14 cellular contexts compared by ENCODE assay signal in the genomic region with DNA sequence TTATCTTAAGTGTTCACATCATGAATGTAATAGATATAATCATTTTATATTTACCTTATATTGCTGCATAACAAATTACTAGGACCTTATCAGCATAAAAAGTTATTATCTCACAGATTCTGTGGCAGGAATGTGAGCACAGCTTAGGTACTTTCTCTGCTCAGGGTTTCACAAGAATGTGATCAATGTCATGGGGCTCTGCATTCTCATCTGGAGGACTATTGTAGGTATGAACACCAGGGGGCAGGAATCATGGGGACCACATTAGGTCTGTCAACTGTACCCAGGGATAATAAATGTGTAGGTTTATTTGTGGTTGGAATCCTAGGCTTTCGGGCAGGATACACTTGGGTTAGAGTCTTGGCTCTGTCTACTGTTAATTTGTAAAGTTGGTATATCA.
A peak's percentile ranks its signal among the peaks of the same experiment; 100 is the strongest.
DNase-seq lines count a peak whose midpoint lies in the region; ATAC-seq, FAIRE-seq and TF ChIP-seq lines count a peak whose summit lies in the region.
"Had no signal": no experiment of that assay in that cellular context is flagged by ENCODE, and none has a peak within 500 bp of the region (broad histone marks: within the 10 kb centered on the region; RNA-seq: fewer than 3 reads in every experiment).

No MANE protein-coding gene starts in this region.

- TF ChIP-seq EP300 in H1 (IDR thresholded peaks at IDR 0.05; ENCODE audit: borderline replicate concordance in 1 of 2, low read depth in 2 of 2, low read length in 2 of 2) = no peak

- no peaks in the 10 kb centered on the region for H3K79me1 ChIP-seq in H1 (ENCODE audit: low read depth, low read length)

- H3K9me3 ChIP-seq in mammary epithelial cell (replicated peaks; ENCODE audit: insufficient read depth, low read length) (peaks cover 2% of the 10 kb centered on the region), H1 (ENCODE audit: insufficient read depth in 2 of 2, low read depth in 1 of 2, low read length in 1 of 2) (no peaks in the 10 kb centered on the region)
- H3K9me3 ChIP-seq: HAP-1 had no signal

- no peak overlapping the region for H4K91ac ChIP-seq in H1 (replicated peaks; ENCODE audit: insufficient read length, low read length)

- TF ChIP-seq RAD21 in H1 (IDR thresholded peaks at IDR 0.05 in 1 of 2, conservative IDR thresholded peaks at IDR 0.05 in 1 of 2; ENCODE audit: low read depth in 2 of 2, low read length in 2 of 2) = peak; percentile 49 to 54

- H3K36me3 ChIP-seq in mammary epithelial cell (ENCODE audit: insufficient read depth, low read length) (no peaks in the 10 kb centered on the region), H1 (ENCODE audit: control insufficient read depth in 2 of 4, insufficient read depth in 4 of 4, low read length in 3 of 4) (no peaks in the 10 kb centered on the region)
- H3K36me3 ChIP-seq: HAP-1 had no signal

- H3K79me2 ChIP-seq in mammary epithelial cell (ENCODE audit: insufficient read depth, low read length) = no peaks in the 10 kb centered on the region
- H3K79me2 ChIP-seq in H1 (ENCODE audit: control insufficient read depth in 1 of 2, insufficient read depth in 2 of 2, low read length in 2 of 2) = no peaks in the 10 kb centered on the region

- H3K36me3 Mint-ChIP-seq in MCF 10A (ENCODE audit: insufficient read depth, unreplicated experiment) (no peaks in the 10 kb centered on the region), type B pancreatic cell (no peaks in the 10 kb centered on the region)
- H3K36me3 Mint-ChIP-seq: brain had no signal

- BruUV-seq in MCF 10A (replicated peaks; lab: Mats Ljungman, UMichigan) (no TSS peak), mammary epithelial cell (replicated peaks; lab: Mats Ljungman, UMichigan) (no TSS peak)

- H2BK20ac ChIP-seq in H1 (ENCODE audit: low read length) = no peak overlapping the region

- H4K8ac ChIP-seq in H1 (ENCODE audit: extremely low read depth, insufficient read depth, low read length) = no peak overlapping the region

- H2BK5ac ChIP-seq in H1 (ENCODE audit: low read depth, low read length) = no peak overlapping the region

- no peak overlapping the region for H2AFZ ChIP-seq in mammary epithelial cell (ENCODE audit: low read depth, low read length)
- 0 out of 2 replicates have a peak overlapping the region, but pooled peaks have one; percentile 70 for H2AFZ ChIP-seq in H1 (ENCODE audit: low read length)

- POLR2A ChIA-PET in MCF 10A (lab: Yijun Ruan, JAX) (interaction anchor here (0.6 kb wide), 1 partner anchor 8 kb away, joined by 3 read pairs; no protein-coding TSS in a partner anchor), H1 (lab: Charles Lee; ENCODE audit: partially characterized antibody) (no interaction called here)

- H4K5ac ChIP-seq in H1 (ENCODE audit: insufficient read length, low read depth, low read length) = no peak overlapping the region

- H3K23ac ChIP-seq in H1 (ENCODE audit: insufficient read length) = no peak overlapping the region

- DNase-seq in MCF 10A (ENCODE audit: unreplicated experiment) = peak; percentile 3
- DNase-seq in mammary epithelial cell = no peak
- DNase-seq in KBM-7 = peak; percentile 4
- DNase-seq in H1 (ENCODE audit: low read depth in 1 of 2, low spot score in 2 of 2) = peak in 1 of 2 experiments; percentile 1
- DNase-seq in type B pancreatic cell (ENCODE audit: extremely low spot score, unreplicated experiment) = no peak
- DNase-seq in GM12892 (ENCODE audit: insufficient read length) = no peak
- no peak for DNase-seq in GM13976 (ENCODE audit: low spot score)
- DNase-seq: activated naive CD4-positive, alpha-beta T cell; SIG-M5; stimulated activated CD4-positive, alpha-beta T cell treated with anti-CD3 and anti-CD28 coated beads, Interleukin-1b, Interleukin-23, amount 100 ng/mL, for 48 hours had no signal

- H3K4ac ChIP-seq in H1 (replicated peaks; ENCODE audit: insufficient read length, low read depth, low read length) = no peak overlapping the region

- no peak for TF ChIP-seq POLR2A in H1 (IDR thresholded peaks at IDR 0.05; ENCODE audit: control extremely low read depth in 1 of 2, low read depth in 2 of 2, low read length in 2 of 2)
- no peak for TF ChIP-seq POLR2A in GM12892 (IDR thresholded peaks at IDR 0.05; ENCODE audit: low read depth, low read length)

- no peak overlapping the region for H3K14ac ChIP-seq in H1 (ENCODE audit: insufficient read length)

- ATAC-seq in GM19463 (IDR thresholded peaks at IDR 0.05; ENCODE audit: unreplicated experiment) = no peak

- H3K27ac ChIP-seq in mammary epithelial cell (ENCODE audit: insufficient read depth, low read depth, low read length) (no peak overlapping the region), H1 (ENCODE audit: low read depth, low read length) (no peak overlapping the region)

- dilution Hi-C loops in mammary epithelial cell (cut with HindIII; ENCODE audit: low sequenced_read_pairs) = no loop called here

- no peaks in the 10 kb centered on the region for H3K4me1 ChIP-seq in mammary epithelial cell (ENCODE audit: insufficient read depth, low read length)
- no peaks in the 10 kb centered on the region for H3K4me1 ChIP-seq in H1 (replicated peaks in 1 of 4; ENCODE audit: control insufficient read depth in 3 of 4, insufficient read depth in 4 of 4, low read length in 3 of 4)
- H3K4me1 ChIP-seq: HAP-1 had no signal

- no peaks in the 10 kb centered on the region for H3K9me3 Mint-ChIP-seq in MCF 10A (ENCODE audit: unreplicated experiment)
- H3K9me3 Mint-ChIP-seq in type B pancreatic cell = peaks cover 4% of the 10 kb centered on the region
- H3K9me3 Mint-ChIP-seq: brain had no signal

- H4K20me1 ChIP-seq in mammary epithelial cell (ENCODE audit: insufficient read depth, low read length) (no peaks in the 10 kb centered on the region), H1 (replicated peaks in 1 of 2; ENCODE audit: control insufficient read depth in 1 of 2, insufficient read depth in 2 of 2, low read length in 2 of 2) (no peaks in the 10 kb centered on the region)

- no peak overlapping the region for H2AK5ac ChIP-seq in H1 (ENCODE audit: low read depth, low read length)

- intact Hi-C loops in MCF 10A (cut with micrococcal nuclease) (no loop called here), mammary epithelial cell (cut with micrococcal nuclease) (no loop called here)

- no peak overlapping the region for H3K56ac ChIP-seq in H1 (replicated peaks; ENCODE audit: insufficient read length, low read depth, low read length)

- no peak overlapping the region for H2BK15ac ChIP-seq in H1 (ENCODE audit: low read length)

- no peak overlapping the region for H3K9ac ChIP-seq in mammary epithelial cell (ENCODE audit: insufficient read depth, low read length)
- no peak overlapping the region for H3K9ac ChIP-seq in H1 (replicated peaks in 1 of 4; ENCODE audit: extremely low read depth in 1 of 4, low read depth in 3 of 4, low read length in 3 of 4)

- 92% methylated on average over 1 of the region's 1 CpG for WGBS in mammary epithelial cell (ENCODE audit: low coverage, missing lambda C conversion rate)
- 95% methylated on average over 1 of the region's 1 CpG; no CpG with 5 or more reads in 1 of the 2 experiments for WGBS in H1 (ENCODE audit: extremely low coverage in 1 of 2, insufficient coverage in 1 of 2, insufficient read length in 1 of 2, insufficient replicate concordance in 2 of 2, low coverage in 1 of 2, low lambda C conversion rate in 2 of 2, missing lambda C conversion rate in 1 of 2), 2 experiments

- H2BK120ac ChIP-seq in H1 (replicated peaks; ENCODE audit: low read depth, low read length) = no peak overlapping the region

- in situ Hi-C loops in mammary epithelial cell (cut with MboI; ENCODE audit: low sequenced_read_pairs in 2 of 2) (no loop called here), KBM-7 (cut with MboI; ENCODE audit: low pct_unique_long_range_greater_than_20kb, low sequenced_read_pairs) (no loop called here), GM13976 (cut with MboI; ENCODE audit: low sequenced_read_pairs, unreplicated experiment) (no loop called here)

- H3K27me3 ChIP-seq in mammary epithelial cell (ENCODE audit: insufficient read depth, low read length) = no peaks in the 10 kb centered on the region
- H3K27me3 ChIP-seq in H1 (replicated peaks in 1 of 4; ENCODE audit: control insufficient read depth in 3 of 4, extremely low read depth in 1 of 4, insufficient read depth in 3 of 4, low read length in 3 of 4) = no peaks in the 10 kb centered on the region

- no peak for TF ChIP-seq CTCF in MCF 10A (IDR thresholded peaks at IDR 0.05; ENCODE audit: unreplicated experiment)
- peak in 1 of 2 donors; percentile 2 for TF ChIP-seq CTCF in mammary epithelial cell (conservative IDR thresholded peaks at IDR 0.05 in 1 of 2, IDR thresholded peaks at IDR 0.05 in 1 of 2; ENCODE audit: extremely low read depth in 1 of 2, insufficient read depth in 1 of 2, low read depth in 1 of 2, low read length in 2 of 2)
- peak in 2 of 3 experiments; percentile 30 to 53; a peak in 3 of 4 replicates for TF ChIP-seq CTCF in H1 (IDR thresholded peaks at IDR 0.05; ENCODE audit: control extremely low read depth in 1 of 3, insufficient read depth in 1 of 3, low read depth in 1 of 3, low read length in 3 of 3)
- TF ChIP-seq CTCF in type B pancreatic cell (conservative IDR thresholded peaks at IDR 0.05) = peak; percentile 32
- TF ChIP-seq CTCF in GM13976 (IDR thresholded peaks at IDR 0.05; ENCODE audit: borderline replicate concordance, control extremely low read depth, extremely low read depth, insufficient read depth, missing control alignments) = no peak

- H3K4me3 ChIP-seq in mammary epithelial cell (replicated peaks in 1 of 3; ENCODE audit: insufficient read depth in 1 of 3, low read depth in 2 of 3, low read length in 3 of 3) (no peak overlapping the region), H1 (ENCODE audit: extremely low read depth in 1 of 4, insufficient read depth in 2 of 4, low read depth in 3 of 4, low read length in 4 of 4) (no peak overlapping the region)
- H3K4me3 ChIP-seq: HAP-1 had no signal

- H3K4me1 Mint-ChIP-seq in MCF 10A (ENCODE audit: insufficient read depth, unreplicated experiment) (no peaks in the 10 kb centered on the region), type B pancreatic cell (ENCODE audit: unreplicated experiment) (no peaks in the 10 kb centered on the region)
- H3K4me1 Mint-ChIP-seq: brain had no signal

- H3K4me2 ChIP-seq in mammary epithelial cell (ENCODE audit: insufficient read depth, low read depth, low read length) (no peak overlapping the region), H1 (ENCODE audit: insufficient read depth in 1 of 2, low read depth in 2 of 2, low read length in 2 of 2) (no peak overlapping the region)

- H3K23me2 ChIP-seq in H1 (ENCODE audit: low read depth, low read length) = no peaks in the 10 kb centered on the region

- FAIRE-seq in H1 (lab: Jason Lieb, UNC) = no peak
- FAIRE-seq in GM12892 (lab: Jason Lieb, UNC) = no peak
- FAIRE-seq: frontal cortex had no signal

- H3K4me3 Mint-ChIP-seq in MCF 10A (ENCODE audit: unreplicated experiment) = no peak overlapping the region
- H3K4me3 Mint-ChIP-seq in type B pancreatic cell = no peak overlapping the region
- H3K4me3 Mint-ChIP-seq: brain had no signal

- no peak overlapping the region for H3K18ac ChIP-seq in H1 (ENCODE audit: extremely low read depth, low read length)

- H3K27me3 Mint-ChIP-seq in MCF 10A (ENCODE audit: insufficient read depth, unreplicated experiment) = no peaks in the 10 kb centered on the region
- H3K27me3 Mint-ChIP-seq in type B pancreatic cell = no peaks in the 10 kb centered on the region

- CTCF ChIA-PET in MCF 10A (lab: Yijun Ruan, JAX) = interaction anchor here (1.0 kb wide), 1 partner anchor 24 kb away, joined by 3 read pairs; no protein-coding TSS in a partner anchor
- CTCF ChIA-PET in mammary epithelial cell (lab: Charles Lee; ENCODE audit: low non-redundant PET) = no interaction called here
- CTCF ChIA-PET in H1 (lab: Charles Lee; ENCODE audit: partially characterized antibody) = interaction anchor here (0.6 to 2.3 kb wide), 17 partner anchors 8 to 674 kb away, joined by 3 to 13 read pairs (median 3); no protein-coding TSS in a partner anchor

- H3K27ac Mint-ChIP-seq in MCF 10A (ENCODE audit: low read depth, unreplicated experiment) (no peak overlapping the region), type B pancreatic cell (no peak overlapping the region)
- H3K27ac Mint-ChIP-seq: brain had no signal

- H2BK12ac ChIP-seq in H1 (ENCODE audit: low read depth, low read length) = no peak overlapping the region

Comparison
In these comparisons a context has a peak if more than half of its experiments do, and no peak if none do; other contexts are left out.
1. DNase-seq: peak in MCF 10A (single experiment) and KBM-7 (single experiment); none in mammary epithelial cell (single experiment), type B pancreatic cell (single experiment), GM12892 (single experiment) and GM13976 (single experiment).
2. CTCF ChIP-seq: peak in H1 (2 of 3) and type B pancreatic cell (single experiment); none in MCF 10A (single experiment) and GM13976 (single experiment).